In the genomic region with DNA sequence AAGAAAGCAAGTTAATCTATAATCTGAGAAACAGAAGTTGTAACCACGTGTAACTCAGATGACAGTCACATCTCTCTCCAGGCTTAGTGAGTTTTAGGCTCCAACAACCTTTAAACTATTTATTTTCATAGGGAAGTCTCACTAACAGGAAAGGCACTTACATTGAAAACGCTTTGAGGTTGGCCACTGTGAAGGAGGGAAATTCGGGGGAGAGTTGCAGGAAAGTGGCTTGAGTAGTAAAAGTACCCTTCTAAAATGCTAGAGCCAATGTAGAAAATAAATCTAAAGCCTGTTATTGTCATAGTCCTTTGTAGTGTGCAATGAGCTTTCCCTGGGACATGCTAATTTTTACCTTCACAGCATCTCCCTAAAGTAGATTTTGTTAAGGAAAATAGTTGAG, we compare ENCODE assay signal across 9 cellular contexts. TPM values are rescaled to one million over a fixed set of nuclear protein-coding genes. Genes with fewer than 3 reads are reported as not detected.
A peak's percentile ranks its signal among the peaks of the same experiment; 100 is the strongest.
DNase-seq lines count a peak whose midpoint lies in the region; ATAC-seq and TF ChIP-seq lines count a peak whose summit lies in the region.
"Had no signal": no experiment of that assay in that cellular context is flagged by ENCODE, and none has a peak within 500 bp of the region (broad histone marks: within the 10 kb centered on the region; RNA-seq: fewer than 3 reads in every experiment).

No MANE protein-coding gene starts in this region.

- 55 to 61% methylated on average over 3 of the region's 3 CpGs for WGBS in tibial nerve, 2 donors

- peak overlapping the region; percentile 96 for H3K4me3 Mint-ChIP-seq in Calu3 (ENCODE audit: low read depth, unreplicated experiment)
- H3K4me3 Mint-ChIP-seq in brain, result peak overlapping the region; percentile 94 to 99 (median 96)
- H3K4me3 Mint-ChIP-seq in neural crest cell, result peak overlapping the region; percentile 100

- no peak for ATAC-seq in GM18517 (IDR thresholded peaks at IDR 0.05; ENCODE audit: unreplicated experiment)
- ATAC-seq in GM18868 (IDR thresholded peaks at IDR 0.05; ENCODE audit: unreplicated experiment), result no peak

- TF ChIP-seq POLR2A in tibial nerve (IDR thresholded peaks at IDR 0.05), result no peak

- no peaks in the 10 kb centered on the region for H3K9me3 Mint-ChIP-seq in Calu3 (ENCODE audit: low read depth, unreplicated experiment)
- H3K9me3 Mint-ChIP-seq in brain, result peaks cover 5 to 15% (median 10%) of the 10 kb centered on the region in 5 experiments
- H3K9me3 Mint-ChIP-seq in neural crest cell, result peaks cover 5% of the 10 kb centered on the region

- H3K36me3 Mint-ChIP-seq in Calu3 (ENCODE audit: insufficient read depth, unreplicated experiment) (peaks cover 26% of the 10 kb centered on the region), brain (peaks cover 29% of the 10 kb centered on the region), neural crest cell (ENCODE audit: low read depth) (peaks cover 10% of the 10 kb centered on the region)

- H3K27ac Mint-ChIP-seq in Calu3 (ENCODE audit: unreplicated experiment), result peak overlapping the region; percentile 96
- peak overlapping the region in 2 of 5 experiments; percentile 82 to 89 for H3K27ac Mint-ChIP-seq in brain
- H3K27ac Mint-ChIP-seq in neural crest cell (ENCODE audit: unreplicated experiment), result no peak overlapping the region

- CTCF ChIA-PET in Calu3 (lab: Charles Lee), result no interaction called here

- H3K4me1 ChIP-seq in tibial nerve, result peaks cover 0 to 22% (median 0%) of the 10 kb centered on the region in 4 donors

- H3K27ac ChIP-seq in tibial nerve, result no peak overlapping the region

- no peak for DNase-seq in Calu3
- peak; percentile 49 to 63 for DNase-seq in Kasumi-1 (lab: John Stamatoyannopoulos, UW)
- DNase-seq in neural crest cell (ENCODE audit: low read depth, low spot score), result no peak
- no peak for DNase-seq in effector CD4-positive, alpha-beta T cell
- DNase-seq in tibial nerve (ENCODE audit: low spot score in 2 of 2), result no peak
- DNase-seq: EL had no signal

- intact Hi-C loops in Calu3 (cut with micrococcal nuclease; ENCODE audit: unreplicated experiment), result no loop called here

- TF ChIP-seq EP300 in tibial nerve (IDR thresholded peaks at IDR 0.05), result no peak

- H3K27me3 Mint-ChIP-seq in Calu3 (ENCODE audit: unreplicated experiment) (no peaks in the 10 kb centered on the region), brain (peaks cover 18% of the 10 kb centered on the region), neural crest cell (ENCODE audit: low read depth) (peaks cover 6% of the 10 kb centered on the region)

- H3K27me3 ChIP-seq in tibial nerve, result no peaks in the 10 kb centered on the region

- H3K4me1 Mint-ChIP-seq in Calu3 (ENCODE audit: low read depth, unreplicated experiment), result peaks cover 19% of the 10 kb centered on the region
- peaks cover 41% of the 10 kb centered on the region for H3K4me1 Mint-ChIP-seq in brain
- H3K4me1 Mint-ChIP-seq in neural crest cell, result peaks cover 33% of the 10 kb centered on the region

- TF ChIP-seq CTCF in Calu3 (IDR thresholded peaks at IDR 0.05; ENCODE audit: unreplicated experiment) (no peak), brain (conservative IDR thresholded peaks at IDR 0.05) (no peak), neural crest cell (conservative IDR thresholded peaks at IDR 0.05) (no peak), tibial nerve (IDR thresholded peaks at IDR 0.05) (no peak)

- TSS peak; percentile 27 for BruUV-seq in Calu3 (replicated peaks; lab: Mats Ljungman, UMichigan)

- H3K4me3 ChIP-seq in tibial nerve, result no peak overlapping the region

- H3K9me3 ChIP-seq in tibial nerve, result peaks cover 0 to 9% (median 0%) of the 10 kb centered on the region in 4 donors

- peaks cover 0 to 5% (median 0%) of the 10 kb centered on the region in 3 donors for H3K36me3 ChIP-seq in tibial nerve

RNA-seq across cellular contexts. Expression of a gene that starts 1.0 kb away (rescaled TPM):
- total RNA-seq in Calu3 (2022) (15.8 and 16.1 TPM in 2 replicates), neural crest cell (18.5 and 19.7 TPM in 2 replicates), tibial nerve (10 to 100 TPM; 12.2 to 18.0 (median 15.6) TPM)
- polyA plus RNA-seq in brain (ENCODE audit: insufficient read depth, low read depth, low replicate concordance), result 3.1 TPM

Comparison
In these comparisons a context has a peak if more than half of its experiments do, and no peak if none do; other contexts are left out.
1. DNase-seq: peak in Kasumi-1 (2 of 2); none in Calu3 (single experiment), neural crest cell (single experiment), effector CD4-positive, alpha-beta T cell (single experiment) and tibial nerve (0 of 2).
2. Peak in every context shown above with its lines, with median percentiles within 50 percentile points of each other: H3K4me3 Mint-ChIP-seq.